ENCODE assay signal across 14 cellular contexts in the genomic region with DNA sequence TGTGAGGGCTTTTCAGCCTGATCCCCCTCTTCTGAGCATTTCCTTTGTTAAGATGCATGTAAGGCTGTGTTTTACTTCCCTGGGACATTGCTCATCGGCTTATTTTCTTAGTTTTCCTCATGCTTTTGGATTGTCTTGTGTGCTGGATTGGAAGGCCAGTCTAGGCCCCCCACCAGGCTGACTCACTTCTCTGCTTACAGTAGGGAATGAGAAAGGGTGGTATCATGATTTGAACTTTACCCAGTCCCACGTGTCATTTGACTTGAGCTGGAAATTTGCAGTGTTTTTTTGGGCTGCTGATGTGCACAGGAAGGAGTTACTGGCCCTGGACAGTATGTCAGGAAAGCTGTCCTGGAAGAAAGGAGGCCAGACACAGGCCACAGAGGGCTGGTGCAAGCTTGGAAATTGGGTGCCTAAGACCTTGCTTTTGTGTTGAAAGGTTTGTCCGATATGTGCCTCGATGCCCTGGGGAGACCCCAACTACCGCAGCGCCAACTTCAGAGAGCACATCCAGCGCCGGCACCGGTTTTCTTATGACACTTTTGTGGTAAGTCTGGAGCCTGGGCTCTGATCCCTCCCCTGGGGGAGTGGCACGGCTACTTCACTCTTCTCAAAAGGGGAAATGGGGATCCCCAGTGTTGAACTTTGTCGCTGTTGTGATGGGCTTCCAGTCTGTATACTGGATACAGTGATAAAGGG. TPM values are rescaled to one million over a fixed set of nuclear protein-coding genes. Genes with fewer than 3 reads are reported as not detected.
DNase-seq lines count a peak whose midpoint lies in the region; ATAC-seq, FAIRE-seq and TF ChIP-seq lines count a peak whose summit lies in the region.
"Had no signal": no experiment of that assay in that cellular context is flagged by ENCODE, and none has a peak within 500 bp of the region (broad histone marks: within the 10 kb centered on the region; RNA-seq: fewer than 3 reads in every experiment).

No MANE protein-coding gene starts in this region.

- H3K9me3 Mint-ChIP-seq in astrocyte (ENCODE audit: unreplicated experiment) (no peaks in the 10 kb centered on the region), memory B cell (no peaks in the 10 kb centered on the region)
- H3K9me3 Mint-ChIP-seq: activated T-cell treated with anti-CD3 and anti-CD28 coated beads, Interleukin-2, amount 50 U/mL, for 4 hours; nephron progenitor cell had no signal

- H3K4me3 Mint-ChIP-seq in astrocyte (ENCODE audit: unreplicated experiment), result peak overlapping the region; percentile 1
- H3K4me3 Mint-ChIP-seq in memory B cell, result no peak overlapping the region
- H3K4me3 Mint-ChIP-seq: activated T-cell treated with anti-CD3 and anti-CD28 coated beads, Interleukin-2, amount 50 U/mL, for 4 hours; nephron progenitor cell had no signal

- H3K27ac Mint-ChIP-seq in astrocyte (ENCODE audit: unreplicated experiment) (peak overlapping the region; percentile 92), memory B cell (peak overlapping the region; percentile 67)
- H3K27ac Mint-ChIP-seq: nephron progenitor cell had no signal

- H3K27me3 ChIP-seq in astrocyte (ENCODE audit: insufficient read depth, low read length), result no peaks in the 10 kb centered on the region
- H3K27me3 ChIP-seq: esophagus squamous epithelium had no signal

- FAIRE-seq in astrocyte (lab: Jason Lieb, UNC), result peak; percentile 5
- FAIRE-seq: TTC549 had no signal

- DNase-seq in AG10803 (ENCODE audit: low read depth) (peak; percentile 75), HT1080 (ENCODE audit: low read depth) (peak; percentile 96), astrocyte (ENCODE audit: low read depth) (peak; percentile 97), memory B cell (ENCODE audit: low spot score in 2 of 2) (no peak), SW 1271 (lab: John Stamatoyannopoulos, UW) (no peak), GM10248 (ENCODE audit: extremely low spot score) (no peak)
- no peak for DNase-seq in stimulated activated CD4-positive, alpha-beta T cell treated with anti-CD3 and anti-CD28 coated beads, Interleukin-4, amount 100 ng/mL, for 24 hours
- DNase-seq: activated T-cell treated with anti-CD3 and anti-CD28 coated beads, Interleukin-2, amount 50 U/mL, for 4 hours; esophagus squamous epithelium; NCI-H2171; nephron progenitor cell; stimulated activated CD4-positive, alpha-beta T cell treated with anti-CD3 and anti-CD28 coated beads, Interleukin-15, amount 100 ng/mL, for 24 hours had no signal

- peaks cover 41% of the 10 kb centered on the region for H3K4me1 ChIP-seq in astrocyte (ENCODE audit: insufficient read depth, low read length)

- H3K79me2 ChIP-seq in astrocyte (ENCODE audit: insufficient read depth, low read length), result peaks cover 41% of the 10 kb centered on the region

- H3K4me3 ChIP-seq in AG10803 (ENCODE audit: low read length) (no peak overlapping the region), astrocyte (ENCODE audit: insufficient read depth, low read depth, low read length) (no peak overlapping the region)
- H3K4me3 ChIP-seq: esophagus squamous epithelium had no signal

- peak overlapping the region; percentile 99 for H3K27ac ChIP-seq in astrocyte (ENCODE audit: low read depth, low read length)
- H3K27ac ChIP-seq: esophagus squamous epithelium had no signal

- H4K20me1 ChIP-seq in astrocyte (ENCODE audit: insufficient read depth, low read length), result peaks cover 4% of the 10 kb centered on the region

- POLR2A ChIA-PET in GM10248 (lab: Yijun Ruan, JAX), result no interaction called here

- H2AFZ ChIP-seq in astrocyte (ENCODE audit: low read depth, low read length), result no peak overlapping the region

- H3K36me3 ChIP-seq in astrocyte (ENCODE audit: insufficient read depth, low read length), result peaks cover 41% of the 10 kb centered on the region

- TF ChIP-seq CTCF in AG10803 (conservative IDR thresholded peaks at IDR 0.05; ENCODE audit: low read length), result no peak
- TF ChIP-seq CTCF in astrocyte (IDR thresholded peaks at IDR 0.05; ENCODE audit: insufficient read depth, low read depth, low read length), result no peak
- no peak for TF ChIP-seq CTCF in GM10248 (IDR thresholded peaks at IDR 0.05; ENCODE audit: control extremely low read depth, extremely low read depth, low read depth, missing control alignments)

- no peaks in the 10 kb centered on the region for H3K9me3 ChIP-seq in astrocyte (ENCODE audit: insufficient read depth, low read depth, low read length)
- H3K9me3 ChIP-seq: esophagus squamous epithelium had no signal

- CTCF ChIA-PET in GM10248 (lab: Yijun Ruan, JAX), result interaction anchor here (2.0 kb wide), 1 partner anchor 123 kb away, joined by 5 read pairs; no protein-coding TSS in a partner anchor

- ATAC-seq in memory B cell (ENCODE audit: low read depth) (no peak), GM21515 (IDR thresholded peaks at IDR 0.05; ENCODE audit: unreplicated experiment) (no peak)
- ATAC-seq: activated T-cell treated with anti-CD3 and anti-CD28 coated beads, Interleukin-2, amount 50 U/mL, for 4 hours had no signal

- no peaks in the 10 kb centered on the region for H3K27me3 Mint-ChIP-seq in astrocyte (ENCODE audit: low read depth, unreplicated experiment)
- no peaks in the 10 kb centered on the region for H3K27me3 Mint-ChIP-seq in memory B cell

- H3K4me1 Mint-ChIP-seq in astrocyte (ENCODE audit: low read depth, unreplicated experiment) (peaks cover 14% of the 10 kb centered on the region), memory B cell (no peaks in the 10 kb centered on the region)
- H3K4me1 Mint-ChIP-seq: nephron progenitor cell had no signal

- peak overlapping the region; percentile 68 for H3K4me2 ChIP-seq in astrocyte (ENCODE audit: low read length)

- peak overlapping the region; percentile 86 for H3K9ac ChIP-seq in astrocyte (ENCODE audit: low read length)

- peaks cover 37% of the 10 kb centered on the region for H3K36me3 Mint-ChIP-seq in astrocyte (ENCODE audit: low read depth, unreplicated experiment)
- H3K36me3 Mint-ChIP-seq in memory B cell, result peaks cover 38% of the 10 kb centered on the region

RNA-seq across cellular contexts. Expression of a gene that starts 12.8 kb away (rescaled TPM):
- 78.7 and 84.9 TPM in 2 replicates for total RNA-seq in HT1080 (2014; rRNA removed; shearing (Covaris generic))
- polyA plus RNA-seq in HT1080 (2015; cell fraction: cytosol; rRNA removed), result 68.1 and 98.3 TPM in 2 replicates
- polyA plus RNA-seq in HT1080 (2015; cell fraction: nucleus; rRNA removed), result 68.1 and 95.7 TPM in 2 replicates
- 59.4 and 62.7 TPM in 2 replicates for total RNA-seq in astrocyte

RNA-seq across cellular contexts. Expression of a gene that starts 33.6 kb away (rescaled TPM):
- total RNA-seq in HT1080 (2014; rRNA removed; shearing (Covaris generic)), result 6.7 and 8.7 TPM in 2 replicates
- polyA plus RNA-seq in HT1080 (2015; cell fraction: cytosol; rRNA removed), result 12.4 and 13.3 TPM in 2 replicates
- 7.3 and 9.5 TPM in 2 replicates for polyA plus RNA-seq in HT1080 (2015; cell fraction: nucleus; rRNA removed)
- total RNA-seq in astrocyte, result 7.2 and 7.3 TPM in 2 replicates

RNA-seq across cellular contexts. Expression of a gene that starts 33.8 kb away (rescaled TPM):
- total RNA-seq in HT1080 (2014; rRNA removed; shearing (Covaris generic)), result 2.1 and 3.2 TPM in 2 replicates
- polyA plus RNA-seq in HT1080 (2015; cell fraction: cytosol; rRNA removed), result 7.0 and 8.3 TPM in 2 replicates
- polyA plus RNA-seq in HT1080 (2015; cell fraction: nucleus; rRNA removed), result 5.7 and 7.6 TPM in 2 replicates
- total RNA-seq in astrocyte, result 9.1 and 9.5 TPM in 2 replicates

Comparison
In these comparisons a context has a peak if more than half of its experiments do, and no peak if none do; other contexts are left out.
1. DNase-seq: peak in AG10803 (single experiment), HT1080 (single experiment) and astrocyte (single experiment); none in memory B cell (0 of 2), SW 1271 (0 of 2), stimulated activated CD4-positive, alpha-beta T cell treated with anti-CD3 and anti-CD28 coated beads, Interleukin-4, amount 100 ng/mL, for 24 hours (single experiment) and GM10248 (single experiment).